1 cellular context compared by ENCODE assay signal in the genomic region with DNA sequence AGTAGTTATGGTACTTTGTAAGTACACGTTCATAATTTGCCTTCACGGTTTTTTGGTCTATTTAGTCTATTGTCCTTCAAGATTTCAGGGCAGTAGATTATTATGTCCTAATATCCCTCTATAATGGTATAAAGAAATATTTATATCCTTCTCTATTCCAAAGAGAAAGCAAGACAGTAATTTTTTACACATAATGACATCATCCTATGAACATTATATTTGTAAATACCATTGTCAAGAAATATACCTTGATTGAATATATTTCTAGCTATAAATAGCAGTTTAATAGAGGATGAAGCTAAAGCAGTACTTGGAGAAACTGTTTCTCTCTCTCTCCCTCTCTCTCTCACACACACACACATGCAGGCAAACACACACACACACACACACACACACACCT.
TF ChIP-seq lines count a peak whose summit lies in the region.

No MANE protein-coding gene starts in this region.

TF ChIP-seq in HepG2, 621 proteins besides CTCF, POLR2A, EP300 and RAD21 (continued from another document):
- TF ChIP-seq, protein P1, sequence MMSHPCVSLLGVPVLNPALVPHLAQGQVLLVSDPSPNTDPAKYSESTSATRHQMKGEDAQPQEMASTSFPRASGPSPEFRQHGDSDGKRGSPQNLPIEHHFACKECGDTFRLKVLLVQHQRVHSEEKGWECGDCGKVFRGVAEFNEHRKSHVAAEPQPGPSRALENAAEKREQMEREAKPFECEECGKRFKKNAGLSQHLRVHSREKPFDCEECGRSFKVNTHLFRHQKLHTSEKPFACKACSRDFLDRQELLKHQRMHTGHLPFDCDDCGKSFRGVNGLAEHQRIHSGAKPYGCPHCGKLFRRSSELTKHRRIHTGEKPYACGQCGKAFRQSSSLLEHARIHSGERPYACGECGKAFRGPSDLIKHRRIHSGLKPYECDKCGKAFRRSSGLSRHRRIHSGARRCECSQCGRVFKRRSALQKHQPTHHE (CRISPR knock-in tag; IDR thresholded peaks at IDR 0.05; ENCODE audit: borderline replicate concordance), result no peak
- no peak for TF ChIP-seq RFX1 (IDR thresholded peaks at IDR 0.05)
